ENCODE assay signal across 22 cellular contexts in genomic region chr7:3924277-3924676, GRCh38.
"Had no signal": no experiment of that assay in that cellular context is flagged by ENCODE, and none has a peak within 500 bp of the region (broad histone marks: within the 10 kb centered on the region; RNA-seq: fewer than 3 reads in every experiment).

No MANE protein-coding gene starts in this region.

- H3K36me3 ChIP-seq: adrenal gland, breast epithelium, Peyer's patch had no signal

- ATAC-seq: activated CD4-positive, CD25-positive, alpha-beta regulatory T cell treated with anti-CD3 and anti-CD28 coated beads, Interleukin-2, amount 50 U/mL, for 24 hours; activated CD8-positive, alpha-beta T cell treated with anti-CD3 and anti-CD28 coated beads for 36 hours; K562 had no signal

- H3K4me1 ChIP-seq: adrenal gland, breast epithelium, Peyer's patch had no signal

- DNase-seq: activated CD4-positive, alpha-beta T cell treated with anti-CD3 and anti-CD28 coated beads for 4 hours; activated CD8-positive, alpha-beta memory T cell treated with anti-CD3 and anti-CD28 coated beads, Interleukin-2, amount 50 U/mL, for 48 hours; activated CD8-positive, alpha-beta T cell treated with anti-CD3 and anti-CD28 coated beads for 36 hours; activated naive CD4-positive, alpha-beta T cell treated with anti-CD3 and anti-CD28 coated beads, Interleukin-2, amount 50 U/mL, for 16 hours; activated naive CD8-positive, alpha-beta T cell treated with anti-CD3 and anti-CD28 coated beads, Interleukin-2, amount 10 ng/mL, durations not matched to agents 7 days and 5 days; activated T-cell treated with anti-CD3 and anti-CD28 coated beads, Interleukin-2, amount 50 U/mL, for 1 hour; adrenal gland; anterior cingulate cortex; Karpas-422; MM.1S; NCI-H1105; NCI-H1436; NCI-H1694 treated with DMSO at 0.1 percent for 48 hours; NCI-H2029 treated with DMSO at 0.1 percent for 48 hours; NCI-H524; Peyer's patch; SHP77 treated with DMSO at 0.1 percent for 48 hours had no signal

- H3K4me1 Mint-ChIP-seq: activated naive CD8-positive, alpha-beta T cell treated with anti-CD3 and anti-CD28 coated beads, Interleukin-2, amount 10 ng/mL, durations not matched to agents 7 days and 5 days had no signal

- H3K4me3 Mint-ChIP-seq: activated CD8-positive, alpha-beta T cell treated with anti-CD3 and anti-CD28 coated beads for 36 hours; activated naive CD8-positive, alpha-beta T cell treated with anti-CD3 and anti-CD28 coated beads, Interleukin-2, amount 10 ng/mL, durations not matched to agents 7 days and 5 days; T-helper 1 cell treated with Interleukin-12 subunit alpha and Interleukin-12 subunit beta and Interleukin-4 antibody, amounts not matched to agents 30 μg/mL and 1 μg/mL, for 36 hours had no signal

- H3K9me3 ChIP-seq: adrenal gland, breast epithelium, Peyer's patch had no signal

- FAIRE-seq: K562 had no signal

- H3K27ac Mint-ChIP-seq: activated CD8-positive, alpha-beta T cell treated with anti-CD3 and anti-CD28 coated beads for 36 hours; activated naive CD8-positive, alpha-beta T cell treated with anti-CD3 and anti-CD28 coated beads, Interleukin-2, amount 10 ng/mL, durations not matched to agents 7 days and 5 days; T-helper 1 cell treated with Interleukin-12 subunit alpha and Interleukin-12 subunit beta and Interleukin-4 antibody, amounts not matched to agents 30 μg/mL and 1 μg/mL, for 36 hours had no signal

- H3K4me3 ChIP-seq: adrenal gland, breast epithelium, K562, Peyer's patch had no signal

- H3K27me3 ChIP-seq: adrenal gland, breast epithelium, Peyer's patch had no signal

- H3K9me3 Mint-ChIP-seq: activated CD8-positive, alpha-beta T cell treated with anti-CD3 and anti-CD28 coated beads for 36 hours; activated naive CD8-positive, alpha-beta T cell treated with anti-CD3 and anti-CD28 coated beads, Interleukin-2, amount 10 ng/mL, durations not matched to agents 7 days and 5 days; T-helper 1 cell treated with Interleukin-12 subunit alpha and Interleukin-12 subunit beta and Interleukin-4 antibody, amounts not matched to agents 30 μg/mL and 1 μg/mL, for 36 hours had no signal

- H3K36me3 Mint-ChIP-seq: activated naive CD8-positive, alpha-beta T cell treated with anti-CD3 and anti-CD28 coated beads, Interleukin-2, amount 10 ng/mL, durations not matched to agents 7 days and 5 days had no signal

- H3K27ac ChIP-seq: adrenal gland, breast epithelium, Peyer's patch, RWPE1 had no signal
